ENCODE assay signal across 1 cellular context in the genomic region with DNA sequence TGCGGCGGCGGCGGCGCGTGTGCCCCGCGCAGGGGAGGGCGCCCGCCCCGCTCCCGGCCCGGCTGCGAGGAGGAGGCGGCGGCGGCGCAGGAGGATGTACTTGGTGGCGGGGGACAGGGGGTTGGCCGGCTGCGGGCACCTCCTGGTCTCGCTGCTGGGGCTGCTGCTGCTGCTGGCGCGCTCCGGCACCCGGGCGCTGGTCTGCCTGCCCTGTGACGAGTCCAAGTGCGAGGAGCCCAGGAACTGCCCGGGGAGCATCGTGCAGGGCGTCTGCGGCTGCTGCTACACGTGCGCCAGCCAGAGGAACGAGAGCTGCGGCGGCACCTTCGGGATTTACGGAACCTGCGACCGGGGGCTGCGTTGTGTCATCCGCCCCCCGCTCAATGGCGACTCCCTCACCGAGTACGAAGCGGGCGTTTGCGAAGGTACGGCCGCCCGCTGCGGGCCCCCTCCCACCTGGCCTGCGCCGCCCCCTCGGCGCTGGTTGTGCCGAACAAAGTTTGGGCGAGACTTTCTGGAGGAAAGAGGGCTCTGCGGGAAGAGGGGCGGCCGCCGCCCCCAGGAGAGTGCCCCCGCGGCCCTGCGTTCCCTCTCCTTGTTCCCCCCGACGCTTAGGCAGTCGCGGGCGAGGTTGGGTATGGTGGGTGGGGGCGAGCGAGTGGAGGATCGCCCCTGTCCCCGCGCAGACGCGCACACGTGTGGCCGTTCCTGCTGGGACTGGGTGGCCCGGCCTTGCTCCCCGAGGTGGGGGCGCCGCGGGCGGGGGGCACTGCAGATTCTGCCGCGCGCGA.
TF ChIP-seq lines count a peak whose summit lies in the region.

No MANE protein-coding gene starts in this region.

TF ChIP-seq in HEK293, 187 proteins besides CTCF, POLR2A, EP300 and RAD21 (continued from another document):
- TF ChIP-seq, protein P1, sequence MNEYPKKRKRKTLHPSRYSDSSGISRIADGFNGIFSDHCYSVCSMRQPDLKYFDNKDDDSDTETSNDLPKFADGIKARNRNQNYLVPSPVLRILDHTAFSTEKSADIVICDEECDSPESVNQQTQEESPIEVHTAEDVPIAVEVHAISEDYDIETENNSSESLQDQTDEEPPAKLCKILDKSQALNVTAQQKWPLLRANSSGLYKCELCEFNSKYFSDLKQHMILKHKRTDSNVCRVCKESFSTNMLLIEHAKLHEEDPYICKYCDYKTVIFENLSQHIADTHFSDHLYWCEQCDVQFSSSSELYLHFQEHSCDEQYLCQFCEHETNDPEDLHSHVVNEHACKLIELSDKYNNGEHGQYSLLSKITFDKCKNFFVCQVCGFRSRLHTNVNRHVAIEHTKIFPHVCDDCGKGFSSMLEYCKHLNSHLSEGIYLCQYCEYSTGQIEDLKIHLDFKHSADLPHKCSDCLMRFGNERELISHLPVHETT (tag by site-specific recombination; IDR thresholded peaks at IDR 0.05): no peak
- TF ChIP-seq ZNF221 (tag by site-specific recombination; IDR thresholded peaks at IDR 0.05; ENCODE audit: borderline replicate concordance): no peak
- TF ChIP-seq ZBTB11 (tag by site-specific recombination; conservative IDR thresholded peaks at IDR 0.05; ENCODE audit: low read depth): 0 out of 2 replicates have a peak, but pooled peaks have one; percentile 15
